Comparison of ENCODE assay signal across 8 cellular contexts in the genomic region with DNA sequence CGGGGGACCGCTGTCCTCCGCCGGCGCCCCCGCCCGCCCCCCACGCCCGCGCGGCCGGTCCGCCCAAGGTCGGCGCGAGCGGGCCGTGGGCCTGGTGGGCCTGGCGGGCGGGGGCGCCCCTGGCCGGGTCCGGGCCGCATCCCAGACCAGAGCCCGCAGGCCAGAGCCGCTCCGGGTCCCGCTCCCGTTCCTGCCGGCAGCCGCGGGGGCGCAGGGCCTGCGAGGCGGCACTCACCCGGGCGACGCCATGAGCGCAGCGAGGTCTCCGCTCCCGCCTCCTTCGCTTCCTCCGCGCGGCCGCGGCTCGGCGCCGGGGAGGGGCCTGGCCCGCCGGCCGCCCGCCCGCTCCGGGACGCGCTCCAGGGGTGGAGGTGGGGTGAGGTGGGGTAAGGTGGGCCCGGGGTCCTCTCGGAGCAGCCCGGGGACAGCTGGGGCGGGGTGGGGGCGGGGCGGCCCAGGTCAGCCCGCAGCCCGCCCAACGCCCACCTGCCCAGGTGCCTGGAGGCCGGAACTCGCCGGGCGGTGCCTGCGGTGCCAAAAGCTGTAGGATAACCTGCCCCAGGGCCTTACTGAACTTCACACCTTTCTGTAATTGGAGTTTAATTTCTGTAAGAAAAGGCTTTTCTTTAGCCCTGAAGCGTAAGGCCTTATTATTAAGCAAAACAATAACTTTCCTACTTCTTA. TPM values are rescaled to one million over a fixed set of nuclear protein-coding genes. Genes with fewer than 3 reads are reported as not detected.
DNase-seq lines count a peak whose midpoint lies in the region; ATAC-seq lines count a peak whose summit lies in the region.

A gene with protein sequence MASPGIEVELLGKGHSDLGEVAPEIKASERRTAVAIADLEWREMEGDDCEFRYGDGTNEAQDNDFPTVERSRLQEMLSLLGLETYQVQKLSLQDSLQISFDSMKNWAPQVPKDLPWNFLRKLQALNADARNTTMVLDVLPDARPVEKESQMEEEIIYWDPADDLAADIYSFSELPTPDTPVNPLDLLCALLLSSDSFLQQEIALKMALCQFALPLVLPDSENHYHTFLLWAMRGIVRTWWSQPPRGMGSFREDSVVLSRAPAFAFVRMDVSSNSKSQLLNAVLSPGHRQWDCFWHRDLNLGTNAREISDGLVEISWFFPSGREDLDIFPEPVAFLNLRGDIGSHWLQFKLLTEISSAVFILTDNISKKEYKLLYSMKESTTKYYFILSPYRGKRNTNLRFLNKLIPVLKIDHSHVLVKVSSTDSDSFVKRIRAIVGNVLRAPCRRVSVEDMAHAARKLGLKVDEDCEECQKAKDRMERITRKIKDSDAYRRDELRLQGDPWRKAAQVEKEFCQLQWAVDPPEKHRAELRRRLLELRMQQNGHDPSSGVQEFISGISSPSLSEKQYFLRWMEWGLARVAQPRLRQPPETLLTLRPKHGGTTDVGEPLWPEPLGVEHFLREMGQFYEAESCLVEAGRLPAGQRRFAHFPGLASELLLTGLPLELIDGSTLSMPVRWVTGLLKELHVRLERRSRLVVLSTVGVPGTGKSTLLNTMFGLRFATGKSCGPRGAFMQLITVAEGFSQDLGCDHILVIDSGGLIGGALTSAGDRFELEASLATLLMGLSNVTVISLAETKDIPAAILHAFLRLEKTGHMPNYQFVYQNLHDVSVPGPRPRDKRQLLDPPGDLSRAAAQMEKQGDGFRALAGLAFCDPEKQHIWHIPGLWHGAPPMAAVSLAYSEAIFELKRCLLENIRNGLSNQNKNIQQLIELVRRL (minus strand): TSS at position 270 of the 684 bp plus-strand sequence. CDS start 21 bp downstream, at position 249.

- peak within 1 kb of the TSS; percentile 90 for H3K9ac ChIP-seq in rectal smooth muscle tissue (ENCODE audit: low read length)

- ATAC-seq in GM19463 (IDR thresholded peaks at IDR 0.05; ENCODE audit: unreplicated experiment) (peak; percentile 84), right cardiac atrium (peak; percentile 84 to 85), GM18873 (IDR thresholded peaks at IDR 0.05; ENCODE audit: low FRiP score, unreplicated experiment) (no peak)

- H3K9me3 ChIP-seq in right cardiac atrium (ENCODE audit: control insufficient read depth, low read length), result no peaks in the 10 kb centered on the region

- H3K27me3 ChIP-seq in right cardiac atrium (ENCODE audit: control insufficient read depth, insufficient read depth) (no peaks in the 10 kb centered on the region), rectal smooth muscle tissue (ENCODE audit: control insufficient read depth, insufficient read depth, low read length) (no peaks in the 10 kb centered on the region)

- H3K4me1 ChIP-seq in right cardiac atrium (ENCODE audit: control insufficient read depth, insufficient read depth, low read length) (peaks cover 12% of the 10 kb centered on the region), rectal smooth muscle tissue (ENCODE audit: control insufficient read depth, insufficient read depth, low read length) (peaks cover 9% of the 10 kb centered on the region)

- peak; percentile 22 for DNase-seq in COR-L47 (lab: John Stamatoyannopoulos, UW)
- DNase-seq in HT1080 (ENCODE audit: low read depth), result no peak
- DNase-seq in T-helper 1 cell, result peak; percentile 15 to 55 (median 31)
- DNase-seq in right cardiac atrium, result peak; percentile 57 to 87 (median 80)

- peak within 1 kb of the TSS; percentile 98 for H3K4me3 ChIP-seq in right cardiac atrium (ENCODE audit: low read length)
- H3K4me3 ChIP-seq in rectal smooth muscle tissue (ENCODE audit: low read length), result peak within 1 kb of the TSS; percentile 81

- H3K27ac ChIP-seq in angular gyrus (ENCODE audit: low read depth, low read length), result peak within 1 kb of the TSS; percentile 66
- peak within 1 kb of the TSS; percentile 90 for H3K27ac ChIP-seq in right cardiac atrium (ENCODE audit: low read length)
- peak within 1 kb of the TSS; percentile 75 for H3K27ac ChIP-seq in rectal smooth muscle tissue (ENCODE audit: low read depth, low read length)

- intact Hi-C loops in right cardiac atrium (cut with DNase I), result no loop called here

- under 1% methylated on average over 74 of the region's 74 CpGs for WGBS in right cardiac atrium

- H3K36me3 ChIP-seq in rectal smooth muscle tissue (ENCODE audit: control insufficient read depth, insufficient read depth, low read length), result no peaks in the 10 kb centered on the region

RNA-seq across cellular contexts. Expression of the gene that starts here (rescaled TPM):
- 18.7 and 20.6 TPM in 2 replicates for total RNA-seq in HT1080 (2014; rRNA removed; shearing (Covaris generic))
- 8.4 and 9.4 TPM in 2 replicates for polyA plus RNA-seq in HT1080 (2015; cell fraction: cytosol; rRNA removed)
- polyA plus RNA-seq in HT1080 (2015; cell fraction: nucleus; rRNA removed), result 21.8 and 23.4 TPM in 2 replicates
- total RNA-seq in right cardiac atrium, result 10 to 100 TPM; 37.7 to 43.6 (median 38.5) TPM
- polyA plus RNA-seq in right cardiac atrium, result 26.5 TPM
